9 cellular contexts compared by ENCODE assay signal in genomic region chr22:39528080-39528661, GRCh38. TPM values are rescaled to one million over a fixed set of nuclear protein-coding genes. Genes with fewer than 3 reads are reported as not detected.
DNase-seq lines count a peak whose midpoint lies in the region; ATAC-seq and TF ChIP-seq lines count a peak whose summit lies in the region.
"Had no signal": no experiment of that assay in that cellular context is flagged by ENCODE, and none has a peak within 500 bp of the region (broad histone marks: within the 10 kb centered on the region; RNA-seq: fewer than 3 reads in every experiment).

No MANE protein-coding gene starts in this region.

- peaks cover 56% of the 10 kb centered on the region for H3K4me1 ChIP-seq in DND-41 (ENCODE audit: insufficient read depth, low read length)
- H3K4me1 ChIP-seq in osteoblast (ENCODE audit: insufficient read depth, low read length) = peaks cover 18% of the 10 kb centered on the region

- H3K36me3 ChIP-seq in DND-41 (ENCODE audit: insufficient read depth, low read length) (peaks cover 66% of the 10 kb centered on the region), osteoblast (ENCODE audit: insufficient read depth, low read length) (peaks cover 42% of the 10 kb centered on the region), brain microvascular endothelial cell (replicated peaks) (peaks cover 28% of the 10 kb centered on the region)

- H3K79me2 ChIP-seq in DND-41 (ENCODE audit: insufficient read depth, low read length) = peaks cover 75% of the 10 kb centered on the region
- H3K79me2 ChIP-seq in osteoblast (ENCODE audit: insufficient read depth, low read length) = peaks cover 60% of the 10 kb centered on the region

- H4K20me1 ChIP-seq in DND-41 (ENCODE audit: insufficient read depth, low read length) = peaks cover 61% of the 10 kb centered on the region
- H4K20me1 ChIP-seq in osteoblast (ENCODE audit: insufficient read depth, low read length) = peaks cover 68% of the 10 kb centered on the region

- H3K27me3 ChIP-seq in DND-41 (ENCODE audit: insufficient read depth, low read length, poor library complexity) (no peaks in the 10 kb centered on the region), osteoblast (ENCODE audit: insufficient read depth, low read length) (no peaks in the 10 kb centered on the region), brain microvascular endothelial cell (replicated peaks) (no peaks in the 10 kb centered on the region)

- H3K27ac ChIP-seq in DND-41 (ENCODE audit: low read length) (peak overlapping the region; percentile 77), angular gyrus (ENCODE audit: low read depth, low read length) (peak overlapping the region; percentile 37), osteoblast (ENCODE audit: low read depth, low read length) (no peak overlapping the region), brain microvascular endothelial cell (no peak overlapping the region)

- DNase-seq in DND-41 (no peak), NCI-H1105 (lab: John Stamatoyannopoulos, UW) (peak; percentile 33), osteoblast (ENCODE audit: insufficient read length, low spot score, missing footprints) (peak; percentile 63), amygdala (lab: John Stamatoyannopoulos, UW) (no peak), kidney tubule cell (ENCODE audit: low spot score) (no peak), brain microvascular endothelial cell (no peak)
- DNase-seq: hippocampal formation had no signal

- peak overlapping the region; percentile 86 for H3K4me2 ChIP-seq in DND-41 (ENCODE audit: insufficient read depth, low read length)
- H3K4me2 ChIP-seq in osteoblast (ENCODE audit: insufficient read depth, low read length) = no peak overlapping the region

- ATAC-seq in DND-41 (ENCODE audit: insufficient read depth, low read depth) = no peak
- no peak for ATAC-seq in GM18502 (IDR thresholded peaks at IDR 0.05; ENCODE audit: poor library complexity, unreplicated experiment)

- no peak overlapping the region; a peak in 1 of 4 replicates for H3K4me3 ChIP-seq in DND-41 (ENCODE audit: low read depth in 1 of 2, low read length in 2 of 2)
- H3K4me3 ChIP-seq in osteoblast (ENCODE audit: insufficient read depth, low read length) = no peak overlapping the region
- no peak overlapping the region for H3K4me3 ChIP-seq in brain microvascular endothelial cell (ENCODE audit: low read depth, low read length)

- in situ Hi-C loops in brain microvascular endothelial cell (cut with HindIII; ENCODE audit: low pct_ligation_motif_present, low sequenced_read_pairs) = no loop called here

- TF ChIP-seq CTCF in DND-41 (IDR thresholded peaks at IDR 0.05; ENCODE audit: borderline replicate concordance, extremely low read depth, low read length, poor library complexity, severe bottlenecking) (no peak), osteoblast (IDR thresholded peaks at IDR 0.05; ENCODE audit: extremely low read depth, low read depth, low read length) (no peak), brain microvascular endothelial cell (IDR thresholded peaks at IDR 0.05; ENCODE audit: low read depth, low read length, missing control alignments) (no peak)

- peak overlapping the region; percentile 49 for H3K9ac ChIP-seq in DND-41 (ENCODE audit: low read depth, low read length)

- H3K9me3 ChIP-seq in DND-41 (ENCODE audit: insufficient read depth, low read length, severe bottlenecking) = no peaks in the 10 kb centered on the region
- no peaks in the 10 kb centered on the region for H3K9me3 ChIP-seq in osteoblast (ENCODE audit: low read depth, low read length)

- H2AFZ ChIP-seq in DND-41 (ENCODE audit: low read depth, low read length) (no peak overlapping the region), osteoblast (ENCODE audit: low read length) (no peak overlapping the region)

RNA-seq across cellular contexts. Expression of gene RPS19BP1, which starts 4.4 kb away (rescaled TPM):
- total RNA-seq in osteoblast = 25.9 and 34.7 TPM in 2 replicates

RNA-seq across cellular contexts. Expression of gene ATF4, which starts 7.8 kb away (rescaled TPM):
- 494 and 590 TPM in 2 replicates for total RNA-seq in osteoblast

RNA-seq across cellular contexts. Expression of gene MIEF1, which starts 26.1 kb away (rescaled TPM):
- total RNA-seq in osteoblast = 21.8 and 23.5 TPM in 2 replicates

RNA-seq across cellular contexts. Expression of gene CACNA1I, which starts 42.4 kb away (rescaled TPM):
- under 0.01 TPM in 2 replicates for total RNA-seq in osteoblast

Comparison
In these comparisons a context has a peak if more than half of its experiments do, and no peak if none do; other contexts are left out.
1. DNase-seq: peak in NCI-H1105 (single experiment) and osteoblast (single experiment); none in DND-41 (single experiment), amygdala (0 of 56), kidney tubule cell (single experiment) and brain microvascular endothelial cell (single experiment).
2. H3K27ac ChIP-seq: peak in DND-41 (single experiment) and angular gyrus (single experiment); none in osteoblast (single experiment) and brain microvascular endothelial cell (single experiment).